In the genomic region with DNA sequence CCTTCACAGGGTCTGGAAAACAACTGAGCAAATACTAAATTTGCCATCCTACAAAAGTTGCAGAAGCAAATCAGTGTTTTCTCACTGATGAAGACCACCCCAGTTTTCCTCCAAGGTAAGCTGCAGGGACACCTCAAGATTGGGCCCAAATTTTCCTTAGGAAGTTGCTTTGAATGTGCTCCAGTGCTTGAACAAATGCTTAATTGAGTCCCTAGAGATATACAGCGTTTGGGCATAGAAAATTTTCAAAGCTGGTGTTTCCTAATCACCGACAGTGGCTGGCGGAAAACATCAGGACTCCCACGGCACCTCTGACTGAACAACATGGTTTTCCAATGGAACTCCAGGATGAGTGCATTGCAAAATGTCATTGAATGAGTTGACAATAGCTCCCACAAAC, we compare ENCODE assay signal across 23 cellular contexts.
DNase-seq lines count a peak whose midpoint lies in the region; ATAC-seq and TF ChIP-seq lines count a peak whose summit lies in the region.
"Had no signal": no experiment of that assay in that cellular context is flagged by ENCODE, and none has a peak within 500 bp of the region (broad histone marks: within the 10 kb centered on the region; RNA-seq: fewer than 3 reads in every experiment).

No MANE protein-coding gene starts in this region.

- H3K27me3 ChIP-seq in SK-N-SH (ENCODE audit: insufficient read depth) (no peaks in the 10 kb centered on the region; the same call in 1 of the 2 replicates), HCT116 (ENCODE audit: insufficient read depth, low read length) (no peaks in the 10 kb centered on the region), mesenchymal stem cell (ENCODE audit: control insufficient read depth in 1 of 2, insufficient read depth in 1 of 2, low read length in 2 of 2) (peaks cover 0 to 22% of the 10 kb centered on the region in 2 experiments), smooth muscle cell (ENCODE audit: low read depth) (no peaks in the 10 kb centered on the region)
- H3K27me3 ChIP-seq: BLaER1 had no signal

- peaks cover 2% of the 10 kb centered on the region for H3K79me1 ChIP-seq in mesenchymal stem cell (replicated peaks; ENCODE audit: low read length, poor library complexity, severe bottlenecking)

- no peak for TF ChIP-seq RAD21 in SK-N-SH (IDR thresholded peaks at IDR 0.05; ENCODE audit: low read length)
- TF ChIP-seq RAD21 in HCT116 (IDR thresholded peaks at IDR 0.05; ENCODE audit: low read depth): no peak

- CTCF ChIA-PET in SK-N-SH (lab: Yijun Ruan, JAX) (no interaction called here), HCT116 (lab: Charles Lee) (no interaction called here)

- peak overlapping the region; percentile 62 for H2AK5ac ChIP-seq in mesenchymal stem cell (ENCODE audit: low read length, severe bottlenecking)

- no peak overlapping the region for H3K23ac ChIP-seq in mesenchymal stem cell (ENCODE audit: low read length in 2 of 2)

- TF ChIP-seq EP300 in SK-N-SH (IDR thresholded peaks at IDR 0.05; ENCODE audit: borderline replicate concordance in 1 of 2, low read depth in 1 of 2, low read length in 1 of 2): no peak

- no peak overlapping the region for H2BK120ac ChIP-seq in mesenchymal stem cell (ENCODE audit: low read depth, low read length)

- H3F3A ChIP-seq in SK-N-SH (replicated peaks; ENCODE audit: insufficient read depth) (peaks cover 20% of the 10 kb centered on the region), smooth muscle cell (ENCODE audit: low read depth) (no peaks in the 10 kb centered on the region)

- H2BK15ac ChIP-seq in mesenchymal stem cell (ENCODE audit: low read depth, poor library complexity, severe bottlenecking): no peak overlapping the region

- TF ChIP-seq CTCF in SK-N-SH (IDR thresholded peaks at IDR 0.05): no peak
- no peak for TF ChIP-seq CTCF in HCT116 (IDR thresholded peaks at IDR 0.05 in 2 of 3, conservative IDR thresholded peaks at IDR 0.05 in 1 of 3; ENCODE audit: borderline replicate concordance in 1 of 3, insufficient read depth in 1 of 3, low read depth in 2 of 3, low read length in 2 of 3)
- TF ChIP-seq CTCF in smooth muscle cell (IDR thresholded peaks at IDR 0.05; ENCODE audit: borderline replicate concordance, insufficient read depth, poor library complexity, severe bottlenecking): no peak

- no peak overlapping the region for H4K8ac ChIP-seq in mesenchymal stem cell (ENCODE audit: low read length)

- no peak overlapping the region for H3K14ac ChIP-seq in mesenchymal stem cell (ENCODE audit: low read length in 2 of 2)

- H4K20me1 ChIP-seq in SK-N-SH (ENCODE audit: insufficient read depth): no peaks in the 10 kb centered on the region
- no peaks in the 10 kb centered on the region for H4K20me1 ChIP-seq in HCT116 (ENCODE audit: insufficient read depth)
- no peaks in the 10 kb centered on the region for H4K20me1 ChIP-seq in smooth muscle cell (ENCODE audit: low read depth)
- H4K20me1 ChIP-seq: BLaER1 had no signal

- H3K4me3 ChIP-seq in SK-N-SH (ENCODE audit: low read depth in 2 of 2, low read length in 1 of 2) (no peak overlapping the region), HCT116 (replicated peaks in 1 of 2; ENCODE audit: low read depth in 1 of 2, low read length in 2 of 2) (no peak overlapping the region), mesenchymal stem cell (ENCODE audit: insufficient read depth in 1 of 2, low read depth in 1 of 2, low read length in 2 of 2) (no peak overlapping the region), smooth muscle cell (no peak overlapping the region)
- H3K4me3 ChIP-seq: A549, BLaER1 had no signal

- intact Hi-C loops in HCT116 (cut with micrococcal nuclease): no loop called here

- no peak overlapping the region for H2BK12ac ChIP-seq in mesenchymal stem cell (ENCODE audit: low read length in 2 of 2)

- H3K9me2 ChIP-seq in SK-N-SH: no peaks in the 10 kb centered on the region
- no peaks in the 10 kb centered on the region for H3K9me2 ChIP-seq in HCT116 (ENCODE audit: insufficient read depth)

- no peak overlapping the region for H3K27ac ChIP-seq in SK-N-SH (ENCODE audit: low read depth in 2 of 2, low read length in 1 of 2)
- peak overlapping the region; percentile 98; the same call in 1 of the 2 replicates for H3K27ac ChIP-seq in HCT116 (ENCODE audit: low read depth, low read length)
- H3K27ac ChIP-seq in mesenchymal stem cell (ENCODE audit: low read length, poor library complexity, severe bottlenecking): no peak overlapping the region
- H3K27ac ChIP-seq in smooth muscle cell (ENCODE audit: low read depth): no peak overlapping the region
- H3K27ac ChIP-seq: 22Rv1, A549, BLaER1 had no signal

- H3K79me2 ChIP-seq in SK-N-SH (ENCODE audit: insufficient read depth) (peaks cover 3% of the 10 kb centered on the region; the same call in 1 of the 2 replicates), HCT116 (ENCODE audit: insufficient read depth, low read length) (peaks cover 22% of the 10 kb centered on the region), smooth muscle cell (ENCODE audit: low read depth) (peaks cover 3% of the 10 kb centered on the region)

- TF ChIP-seq POLR2A in HCT116 (IDR thresholded peaks at IDR 0.05; ENCODE audit: borderline replicate concordance, extremely low read depth, insufficient read depth, insufficient read length): no peak

- H3K9me3 ChIP-seq in SK-N-SH: no peaks in the 10 kb centered on the region
- H3K9me3 ChIP-seq in HCT116 (ENCODE audit: control insufficient read depth in 1 of 2, insufficient read depth in 1 of 2, low read depth in 1 of 2, low read length in 2 of 2): peaks cover 0 to 6% of the 10 kb centered on the region in 2 experiments; a peak in 1 of 4 replicates
- no peaks in the 10 kb centered on the region for H3K9me3 ChIP-seq in mesenchymal stem cell (ENCODE audit: control insufficient read depth, low read length)
- no peaks in the 10 kb centered on the region for H3K9me3 ChIP-seq in smooth muscle cell (replicated peaks; ENCODE audit: low read depth)
- H3K9me3 ChIP-seq: A549, BE2C had no signal

- H3K18ac ChIP-seq in mesenchymal stem cell (ENCODE audit: low read depth in 1 of 2, low read length in 2 of 2): no peak overlapping the region

- no peak overlapping the region for H3K9ac ChIP-seq in SK-N-SH
- no peak overlapping the region for H3K9ac ChIP-seq in HCT116 (ENCODE audit: low read length)
- H3K9ac ChIP-seq in mesenchymal stem cell (ENCODE audit: low read length): no peak overlapping the region
- H3K9ac ChIP-seq in smooth muscle cell (ENCODE audit: low read depth): no peak overlapping the region
- H3K9ac ChIP-seq: BLaER1 had no signal

- no peak overlapping the region for H2BK5ac ChIP-seq in mesenchymal stem cell (ENCODE audit: low read depth, low read length, poor library complexity, severe bottlenecking)

- RAD21 ChIA-PET in HCT116 (lab: Charles Lee; ENCODE audit: low non-redundant PET in 1 of 2, low total read pairs in 2 of 2, uncharacterized antibody in 2 of 2, unreplicated experiment in 2 of 2): no interaction called here

- no peak overlapping the region for H4K91ac ChIP-seq in mesenchymal stem cell (ENCODE audit: low read length)

- H2AFZ ChIP-seq in SK-N-SH (ENCODE audit: low read depth) (0 out of 2 replicates have a peak overlapping the region, but pooled peaks have one; percentile 37), HCT116 (ENCODE audit: low read depth, low read length, poor library complexity, severe bottlenecking) (no peak overlapping the region), mesenchymal stem cell (ENCODE audit: low read depth, low read length) (no peak overlapping the region), smooth muscle cell (ENCODE audit: low read depth) (no peak overlapping the region)

- H3K4me1 ChIP-seq in SK-N-SH (ENCODE audit: control insufficient read depth in 1 of 2, insufficient read depth in 2 of 2, low read depth in 1 of 2, low read length in 1 of 2): no peaks in the 10 kb centered on the region; a peak in 1 of 4 replicates
- peaks cover 25 to 37% of the 10 kb centered on the region in 2 experiments for H3K4me1 ChIP-seq in HCT116 (ENCODE audit: control insufficient read depth in 1 of 2, insufficient read depth in 2 of 2, low read length in 2 of 2)
- H3K4me1 ChIP-seq in mesenchymal stem cell (ENCODE audit: control insufficient read depth, insufficient read depth, low read depth, low read length): no peaks in the 10 kb centered on the region
- peaks cover 8% of the 10 kb centered on the region for H3K4me1 ChIP-seq in smooth muscle cell (ENCODE audit: low read depth)
- H3K4me1 ChIP-seq: A549, BE2C, BLaER1 had no signal

- 51% methylated on average over 4 of the region's 4 CpGs for WGBS in SK-N-SH (ENCODE audit: low lambda C conversion rate)
- 88% methylated on average over 4 of the region's 4 CpGs for WGBS in mesenchymal stem cell
- 83% methylated on average over 4 of the region's 4 CpGs for WGBS in smooth muscle cell (ENCODE audit: low lambda C conversion rate)

- no peak for DNase-seq in SK-N-SH
- no peak for DNase-seq in HCT116 (ENCODE audit: low read depth, low spot score)
- DNase-seq in mesenchymal stem cell: no peak
- DNase-seq in stimulated activated CD4-positive, alpha-beta T cell treated with anti-CD3 and anti-CD28 coated beads, Interleukin-2, amount 100 ng/mL, for 48 hours: no peak
- DNase-seq in smooth muscle cell (lab: John Stamatoyannopoulos, UW; ENCODE audit: unreplicated experiment): no peak
- DNase-seq: ACHN; BE2C; C1 segment of cervical spinal cord; CD4-positive, alpha-beta memory T cell; CD4-positive, CD25-positive, alpha-beta regulatory T cell; CD8-positive, alpha-beta memory T cell; COR-L47; DMS 273 treated with DMSO at 0.1 percent for 48 hours; DMS153; DMS53; DMS79; DND-41; EL; GDM1 had no signal

- no TSS peak for BruUV-seq in HCT116 (replicated peaks; lab: Mats Ljungman, UMichigan)

- POLR2A ChIA-PET in SK-N-SH (lab: Yijun Ruan, JAX) (no interaction called here), HCT116 (lab: Charles Lee) (interaction anchor here (1.4 kb wide), 1 partner anchor 15 kb away, joined by 4 read pairs; no protein-coding TSS in a partner anchor)

- H3K4me2 ChIP-seq in SK-N-SH: no peak overlapping the region
- H3K4me2 ChIP-seq in HCT116 (ENCODE audit: low read length): no peak overlapping the region
- no peak overlapping the region for H3K4me2 ChIP-seq in mesenchymal stem cell (ENCODE audit: low read length, poor library complexity, severe bottlenecking)
- H3K4me2 ChIP-seq in smooth muscle cell: no peak overlapping the region
- H3K4me2 ChIP-seq: A549, BLaER1 had no signal

- no peak overlapping the region for H3K4ac ChIP-seq in mesenchymal stem cell (ENCODE audit: low read depth in 1 of 2, low read length in 2 of 2)

- H3K36me3 ChIP-seq in SK-N-SH (replicated peaks in 1 of 2; ENCODE audit: control insufficient read depth in 1 of 2, insufficient read depth in 2 of 2, low read length in 1 of 2) (no peaks in the 10 kb centered on the region), HCT116 (ENCODE audit: control insufficient read depth in 1 of 2, insufficient read depth in 2 of 2, low read length in 2 of 2) (no peaks in the 10 kb centered on the region), mesenchymal stem cell (ENCODE audit: control insufficient read depth in 1 of 2, insufficient read depth in 2 of 2, low read depth in 1 of 2, low read length in 2 of 2) (no peaks in the 10 kb centered on the region), smooth muscle cell (ENCODE audit: low read depth) (no peaks in the 10 kb centered on the region)
- H3K36me3 ChIP-seq: BE2C had no signal

- ATAC-seq in SK-N-SH treated with all-trans-retinoic acid at 6 μM for 48 hours: no peak
- no peak for ATAC-seq in HCT116
- ATAC-seq: A549 had no signal

TF ChIP-seq in HCT116, 20 proteins besides CTCF, POLR2A, EP300 and RAD21 (continues in another document):
- TF ChIP-seq YY1 (IDR thresholded peaks at IDR 0.05; ENCODE audit: extremely low read depth, insufficient replicate concordance, low read depth, low read length): no peak
